Comparison of ENCODE assay signal across 3 cellular contexts in the genomic region with DNA sequence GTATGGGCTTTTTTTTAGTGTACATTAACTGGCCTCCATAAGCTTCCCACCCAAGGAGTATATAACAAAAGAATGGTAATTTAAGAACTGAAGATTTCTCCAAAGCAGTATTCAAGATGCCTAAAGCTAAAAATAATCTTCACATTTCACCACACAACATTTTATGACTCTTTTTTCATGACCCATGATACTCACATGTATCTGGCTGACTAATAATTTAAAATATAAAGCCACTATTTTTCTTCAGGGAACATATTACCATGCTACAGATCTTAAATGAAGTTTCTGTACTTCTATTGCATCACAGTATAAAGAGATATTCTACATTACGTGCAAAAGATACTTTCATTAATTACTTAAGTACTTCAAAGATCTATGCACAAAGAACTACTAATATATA. TPM values are rescaled to one million over a fixed set of nuclear protein-coding genes. Genes with fewer than 3 reads are reported as not detected.
"Had no signal": no experiment of that assay in that cellular context is flagged by ENCODE, and none has a peak within 500 bp of the region (broad histone marks: within the 10 kb centered on the region; RNA-seq: fewer than 3 reads in every experiment).

No MANE protein-coding gene starts in this region.

RNA-seq across cellular contexts. Expression of gene CTSV, which starts 39.2 kb away (rescaled TPM):
- total RNA-seq: esophagus muscularis mucosa, sigmoid colon had no signal
- polyA plus RNA-seq: naive thymus-derived CD4-positive, alpha-beta T cell had no signal
